32 cellular contexts compared by ENCODE assay signal in genomic region chr2:234869164-234869563, GRCh38.
"Had no signal": no experiment of that assay in that cellular context is flagged by ENCODE, and none has a peak within 500 bp of the region (broad histone marks: within the 10 kb centered on the region; RNA-seq: fewer than 3 reads in every experiment).

No MANE protein-coding gene starts in this region.

- H3K4me3 ChIP-seq: MG63 had no signal

- H3K27ac ChIP-seq: KMS-11 had no signal

- H3K9me3 ChIP-seq: MG63 had no signal

- H3K4me2 ChIP-seq: KMS-11 had no signal

- H3K9ac ChIP-seq: KMS-11 had no signal

- DNase-seq: Kasumi-1, KBM-7, KG1, MG63, MM.1S, MV-4-11, NCI-H1048, NCI-H1092, NCI-H1092 treated with DMSO at 0.1 percent for 48 hours, NCI-H1105, NCI-H1105 treated with DMSO at 0.1 percent for 48 hours, NCI-H1417 treated with DMSO at 0.1 percent for 48 hours, NCI-H1436, NCI-H1436 treated with DMSO at 0.1 percent for 48 hours, NCI-H1694, NCI-H1694 treated with DMSO at 0.1 percent for 48 hours, NCI-H187, NCI-H187 treated with DMSO at 0.1 percent for 48 hours, NCI-H1930, NCI-H2029, NCI-H2029 treated with DMSO at 0.1 percent for 48 hours, NCI-H2081, NCI-H2081 treated with DMSO at 0.1 percent for 48 hours, NCI-H2171, NCI-H2171 treated with DMSO at 0.1 percent for 48 hours, NCI-H2227 treated with DMSO at 0.1 percent for 48 hours, NCI-H226, NCI-H345, NCI-H446, NCI-H446 treated with DMSO at 0.1 percent for 48 hours, NCI-H510A had no signal

- H3K27me3 ChIP-seq: MG63 had no signal

- H3K36me3 ChIP-seq: MG63 had no signal
